Comparison of ENCODE assay signal across 16 cellular contexts in genomic region chr16:58047557-58048348, GRCh38. TPM values are rescaled to one million over a fixed set of nuclear protein-coding genes. Genes with fewer than 3 reads are reported as not detected.
DNase-seq lines count a peak whose midpoint lies in the region; ATAC-seq and TF ChIP-seq lines count a peak whose summit lies in the region.
"Had no signal": no experiment of that assay in that cellular context is flagged by ENCODE, and none has a peak within 500 bp of the region (broad histone marks: within the 10 kb centered on the region; RNA-seq: fewer than 3 reads in every experiment).

No MANE protein-coding gene starts in this region.

- POLR2A ChIA-PET in WTC11 (lab: Charles Lee) = interaction anchor here (1.2 kb wide), 1 partner anchor 82 kb away, joined by 4 read pairs; the partner anchor contains the start of gene CFAP20

- 52 to 54% methylated on average over 19 of the region's 19 CpGs for WGBS in heart right ventricle, 2 donors
- 67 to 77% (median 71%) methylated on average over 18 to 19 of the region's 19 CpGs for WGBS in stomach, 5 donors

- CTCF ChIA-PET in WTC11 (lab: Charles Lee) = interaction anchor here (0.6 to 4.7 kb wide), 8 partner anchors 15 to 440 kb away, joined by 3 to 36 read pairs (median 8); partner anchors contain the start of gene CFAP20

- H3K4me3 Mint-ChIP-seq in WTC11 = no peak overlapping the region
- H3K4me3 Mint-ChIP-seq: activated naive CD4-positive, alpha-beta T cell treated with anti-CD3 and anti-CD28 coated beads for 36 hours had no signal

- peak overlapping the region; percentile 40 to 87 (median 76) for H3K27ac ChIP-seq in heart right ventricle
- H3K27ac ChIP-seq in lower lobe of right lung = peak overlapping the region; percentile 58
- peak overlapping the region in 4 of 5 donors; percentile 5 to 53 (median 22) for H3K27ac ChIP-seq in stomach
- H3K27ac ChIP-seq: foreskin keratinocyte had no signal

- no peak for TF ChIP-seq POLR2A in stomach (IDR thresholded peaks at IDR 0.05)

- H3K4me1 ChIP-seq in heart right ventricle (peaks cover 4 to 59% (median 35%) of the 10 kb centered on the region in 9 donors), lower lobe of right lung (peaks cover 25% of the 10 kb centered on the region), stomach (peaks cover 0 to 29% (median 14%) of the 10 kb centered on the region in 4 donors)
- H3K4me1 ChIP-seq: foreskin keratinocyte, HAP-1 had no signal

- intact Hi-C loops in heart right ventricle (cut with DNase I) (no loop called here), lower lobe of right lung (cut with DNase I) (no loop called here), stomach (cut with DNase I; ENCODE audit: low total_unique reads) (no loop called here)

- no peak overlapping the region for H3K27ac Mint-ChIP-seq in WTC11
- H3K27ac Mint-ChIP-seq in activated naive CD4-positive, alpha-beta T cell treated with anti-CD3 and anti-CD28 coated beads, Interleukin-2, amount 50 U/mL, for 72 hours = peak overlapping the region in 1 of 2 donors; percentile 50
- H3K27ac Mint-ChIP-seq: activated naive CD4-positive, alpha-beta T cell treated with anti-CD3 and anti-CD28 coated beads for 36 hours had no signal

- H3K4me3 ChIP-seq in heart right ventricle (no peak overlapping the region), lower lobe of right lung (no peak overlapping the region), stomach (no peak overlapping the region)
- H3K4me3 ChIP-seq: HAP-1 had no signal

- no peak for TF ChIP-seq CTCF in WTC11 (IDR thresholded peaks at IDR 0.05)
- peak in 5 of 9 donors; percentile 11 to 52 (median 26) for TF ChIP-seq CTCF in heart right ventricle (IDR thresholded peaks at IDR 0.05)
- no peak for TF ChIP-seq CTCF in lower lobe of right lung (IDR thresholded peaks at IDR 0.05)
- TF ChIP-seq CTCF in stomach (IDR thresholded peaks at IDR 0.05) = no peak

- no peaks in the 10 kb centered on the region for H3K9me3 ChIP-seq in heart right ventricle
- H3K9me3 ChIP-seq in lower lobe of right lung = no peaks in the 10 kb centered on the region
- H3K9me3 ChIP-seq in stomach = no peaks in the 10 kb centered on the region
- H3K9me3 ChIP-seq: HAP-1 had no signal

- peak; percentile 64 for ATAC-seq in WTC11
- ATAC-seq in heart right ventricle = peak; percentile 9 to 82 (median 58)
- ATAC-seq in lower lobe of right lung = no peak
- ATAC-seq in activated naive CD4-positive, alpha-beta T cell treated with anti-CD3 and anti-CD28 coated beads, Interleukin-2, amount 50 U/mL, for 72 hours = no peak
- no peak for ATAC-seq in HG03135 (IDR thresholded peaks at IDR 0.05; ENCODE audit: unreplicated experiment)
- ATAC-seq: foreskin keratinocyte; stimulated activated naive CD8-positive, alpha-beta T cell treated with anti-CD3 and anti-CD28 coated beads, Interleukin-15, Interleukin-2, amounts not matched to agents 100 U/mL and 50 U/mL, for 24 hours had no signal

- H3K9me3 Mint-ChIP-seq in WTC11 = peaks cover 7% of the 10 kb centered on the region
- H3K9me3 Mint-ChIP-seq in activated naive CD4-positive, alpha-beta T cell treated with anti-CD3 and anti-CD28 coated beads, Interleukin-2, amount 50 U/mL, for 72 hours = no peaks in the 10 kb centered on the region
- H3K9me3 Mint-ChIP-seq: activated naive CD4-positive, alpha-beta T cell treated with anti-CD3 and anti-CD28 coated beads for 36 hours had no signal

- H3K27me3 ChIP-seq in heart right ventricle (no peaks in the 10 kb centered on the region), lower lobe of right lung (ENCODE audit: low read depth) (no peaks in the 10 kb centered on the region), stomach (no peaks in the 10 kb centered on the region)
- H3K27me3 ChIP-seq: foreskin keratinocyte had no signal

- DNase-seq in WTC11 (ENCODE audit: low spot score) = no peak
- DNase-seq in heart right ventricle = peak in 1 of 2 donors; percentile 65
- no peak for DNase-seq in lower lobe of right lung
- DNase-seq in stomach = no peak
- no peak for DNase-seq in KG1 (lab: John Stamatoyannopoulos, UW)
- DNase-seq in activated naive CD4-positive, alpha-beta T cell treated with anti-CD3 and anti-CD28 coated beads, Interleukin-2, amount 50 U/mL, for 72 hours (ENCODE audit: low spot score in 2 of 2) = no peak
- no peak for DNase-seq in AG20443 (ENCODE audit: low spot score)
- DNase-seq: activated naive CD4-positive, alpha-beta T cell treated with anti-CD3 and anti-CD28 coated beads for 36 hours; activated T-cell treated with anti-CD3 and anti-CD28 coated beads for 4 hours; AML-193; foreskin keratinocyte; IMR-90; NCI-H1930; stimulated activated naive CD8-positive, alpha-beta T cell treated with anti-CD3 and anti-CD28 coated beads, Interleukin-15, Interleukin-2, amounts not matched to agents 100 U/mL and 50 U/mL, for 24 hours had no signal

- peaks cover 20% of the 10 kb centered on the region for H3K4me1 Mint-ChIP-seq in WTC11

- no peaks in the 10 kb centered on the region for H3K27me3 Mint-ChIP-seq in WTC11 (ENCODE audit: low read depth)

- H3K36me3 ChIP-seq in heart right ventricle (peaks cover 0 to 32% (median 8%) of the 10 kb centered on the region in 9 donors), lower lobe of right lung (peaks cover 19% of the 10 kb centered on the region), stomach (peaks cover 15 to 32% (median 30%) of the 10 kb centered on the region in 4 donors)
- H3K36me3 ChIP-seq: HAP-1 had no signal

- TF ChIP-seq EP300 in stomach (IDR thresholded peaks at IDR 0.05) = no peak

- H3K36me3 Mint-ChIP-seq in WTC11 = peaks cover 9% of the 10 kb centered on the region
- H3K36me3 Mint-ChIP-seq in activated naive CD4-positive, alpha-beta T cell treated with anti-CD3 and anti-CD28 coated beads, Interleukin-2, amount 50 U/mL, for 72 hours = no peaks in the 10 kb centered on the region

TF ChIP-seq in WTC11, 78 proteins besides CTCF, POLR2A, EP300 and RAD21:
- TF ChIP-seq ZNF138 (CRISPR knock-in tag; conservative IDR thresholded peaks at IDR 0.05) (no peak), CDX4 (CRISPR knock-in tag; IDR thresholded peaks at IDR 0.05; ENCODE audit: borderline replicate concordance) (no peak), TCF7 (CRISPR knock-in tag; IDR thresholded peaks at IDR 0.05; ENCODE audit: low read depth) (no peak), SP1 (CRISPR knock-in tag; conservative IDR thresholded peaks at IDR 0.05) (no peak), EMX1 (CRISPR knock-in tag; IDR thresholded peaks at IDR 0.05) (no peak), ZNF512 (CRISPR knock-in tag; IDR thresholded peaks at IDR 0.05; ENCODE audit: borderline replicate concordance) (no peak), GABPB1 (CRISPR knock-in tag; IDR thresholded peaks at IDR 0.05) (no peak)
TF ChIP-seq in WTC11: peak in this region for 0.

RNA-seq across cellular contexts. Expression of gene MMP15, which starts 22.2 kb away (rescaled TPM):
- total RNA-seq in WTC11 (2021) (55.5 to 60.7 TPM (median 58.2 TPM) in 3 replicates), heart right ventricle (10 to 100 TPM; 38.2 to 88.4 (median 59.3) TPM), lower lobe of right lung (21.5 TPM), stomach (100 to 1,000 TPM in 1 of 5 donors, 10 to 100 TPM in 4; 19.3 to 140 (median 43.3) TPM)
- polyA plus RNA-seq in heart right ventricle (10 to 100 TPM; 24.4 to 31.4 TPM), stomach (10 to 100 TPM in 2 of 3 donors, 1 to 10 TPM in 1; 8.1 to 24.0 (median 15.5) TPM)
- total RNA-seq in activated naive CD4-positive, alpha-beta T cell treated with anti-CD3 and anti-CD28 coated beads, Interleukin-2, amount 50 U/mL, for 72 hours = under 1 TPM; 0.07 to 0.76 TPM

RNA-seq across cellular contexts. Expression of gene USB1, which starts 46.5 kb away (rescaled TPM):
- 67.1 to 75.2 TPM (median 69.6 TPM) in 3 replicates for total RNA-seq in WTC11 (2021)
- total RNA-seq in heart right ventricle = 10 to 100 TPM; 21.1 to 39.2 (median 31.5) TPM
- polyA plus RNA-seq in heart right ventricle = 10 to 100 TPM; 23.6 to 44.3 TPM
- 39.9 TPM for total RNA-seq in lower lobe of right lung
- total RNA-seq in stomach = 10 to 100 TPM in 2 of 5 donors, 1 to 10 TPM in 3; 4.1 to 54.0 (median 8.1) TPM
- polyA plus RNA-seq in stomach = 10 to 100 TPM; 18.9 to 28.6 (median 28.0) TPM
- total RNA-seq in activated naive CD4-positive, alpha-beta T cell treated with anti-CD3 and anti-CD28 coated beads, Interleukin-2, amount 50 U/mL, for 72 hours = 10 to 100 TPM; 39.8 to 50.6 TPM

RNA-seq across cellular contexts. Expression of gene ZNF319, which starts 47.3 kb away (rescaled TPM):
- 4.6 to 5.5 TPM (median 5.3 TPM) in 3 replicates for total RNA-seq in WTC11 (2021)
- 10 to 100 TPM in 1 of 10 donors, 1 to 10 TPM in 9; 5.0 to 11.3 (median 7.5) TPM for total RNA-seq in heart right ventricle
- polyA plus RNA-seq in heart right ventricle = 1 to 10 TPM; 3.5 to 4.3 TPM
- total RNA-seq in lower lobe of right lung = 11.0 TPM
- 10 to 100 TPM in 1 of 5 donors, 1 to 10 TPM in 3, not detected in 1; 2.4 to 11.0 (median 5.3) TPM for total RNA-seq in stomach
- 1 to 10 TPM; 1.4 to 2.7 (median 2.2) TPM for polyA plus RNA-seq in stomach
- 1 to 10 TPM; 3.1 to 5.6 TPM for total RNA-seq in activated naive CD4-positive, alpha-beta T cell treated with anti-CD3 and anti-CD28 coated beads, Interleukin-2, amount 50 U/mL, for 72 hours

Comparison
In these comparisons a context has a peak if more than half of its experiments do, and no peak if none do; other contexts are left out.
1. ATAC-seq: peak in WTC11 (single experiment) and heart right ventricle (8 of 8); none in lower lobe of right lung (0 of 2), activated naive CD4-positive, alpha-beta T cell treated with anti-CD3 and anti-CD28 coated beads, Interleukin-2, amount 50 U/mL, for 72 hours (0 of 2) and HG03135 (single experiment).
2. CTCF ChIP-seq: peak in heart right ventricle (5 of 9); none in WTC11 (single experiment), lower lobe of right lung (single experiment) and stomach (0 of 7).
3. H3K27ac ChIP-seq: peak in every context shown above with its lines; median percentile 76 in heart right ventricle; 58 in lower lobe of right lung; 22 in stomach.
4. RNA of gene MMP15, which starts 22.2 kb away (total RNA-seq): 38.2 to 88.4 TPM in heart right ventricle, 55.5 to 60.7 TPM in WTC11, 19.3 to 140 TPM in stomach and 21.5 TPM in lower lobe of right lung (single experiment); 0.07 to 0.76 TPM in activated naive CD4-positive, alpha-beta T cell treated with anti-CD3 and anti-CD28 coated beads, Interleukin-2, amount 50 U/mL, for 72 hours; every median in the first group is over 10 times any median in the second.